10 cellular contexts compared by ENCODE assay signal in the genomic region with DNA sequence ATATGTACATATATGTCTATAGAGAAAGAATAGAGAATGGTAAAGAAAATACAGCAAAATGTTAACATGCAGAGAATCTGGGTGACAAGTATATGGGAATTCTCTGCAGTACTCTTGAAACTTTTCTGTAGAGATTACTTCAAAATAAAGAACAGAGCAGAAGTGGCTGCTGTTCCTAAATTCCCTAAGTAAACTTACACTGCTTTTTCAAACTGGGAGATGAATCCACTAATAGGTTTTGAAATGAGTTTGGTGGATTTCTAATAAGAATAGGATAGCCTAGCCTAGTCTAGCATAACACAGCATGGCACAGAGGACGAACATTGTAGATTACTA. TPM values are rescaled to one million over a fixed set of nuclear protein-coding genes. Genes with fewer than 3 reads are reported as not detected.
DNase-seq lines count a peak whose midpoint lies in the region; ATAC-seq and TF ChIP-seq lines count a peak whose summit lies in the region.
"Had no signal": no experiment of that assay in that cellular context is flagged by ENCODE, and none has a peak within 500 bp of the region (broad histone marks: within the 10 kb centered on the region; RNA-seq: fewer than 3 reads in every experiment).

No MANE protein-coding gene starts in this region.

- H3K36me3 Mint-ChIP-seq in MCF 10A (ENCODE audit: insufficient read depth, unreplicated experiment): no peaks in the 10 kb centered on the region

- peaks cover 15% of the 10 kb centered on the region for H3K4me1 ChIP-seq in DOHH2 (ENCODE audit: control insufficient read depth, low read length)

- ATAC-seq in HG02840 (IDR thresholded peaks at IDR 0.05; ENCODE audit: low FRiP score, unreplicated experiment): peak; percentile 14

- no peak overlapping the region for H3K27ac ChIP-seq in DOHH2 (ENCODE audit: low read depth, low read length)
- H3K27ac ChIP-seq in neural cell (ENCODE audit: low read length): no peak overlapping the region
- H3K27ac ChIP-seq: skin epidermis had no signal

- CTCF ChIA-PET in MCF 10A (lab: Yijun Ruan, JAX): interaction anchor here (0.6 to 2.0 kb wide), 3 partner anchors 16 to 45 kb away, joined by 3 to 7 read pairs (median 7); no protein-coding TSS in a partner anchor

- H2AFZ ChIP-seq in neural cell (ENCODE audit: low read depth, low read length): no peak overlapping the region

- peaks cover 53% of the 10 kb centered on the region for H3K27me3 Mint-ChIP-seq in MCF 10A (ENCODE audit: insufficient read depth, unreplicated experiment)

- H3K4me1 Mint-ChIP-seq in MCF 10A (ENCODE audit: insufficient read depth, unreplicated experiment): no peaks in the 10 kb centered on the region

- TF ChIP-seq RAD21 in neural cell (conservative IDR thresholded peaks at IDR 0.05): no peak

- H3K9me2 ChIP-seq in DOHH2 (replicated peaks; ENCODE audit: control insufficient read depth, low read length) (no peaks in the 10 kb centered on the region), neural cell (ENCODE audit: insufficient read depth, low read length) (no peaks in the 10 kb centered on the region)

- H4K20me1 ChIP-seq in DOHH2 (ENCODE audit: control insufficient read depth, insufficient read depth, low read depth, low read length) (no peaks in the 10 kb centered on the region), neural cell (ENCODE audit: insufficient read depth) (no peaks in the 10 kb centered on the region)

- peaks cover 57% of the 10 kb centered on the region for H3K27me3 ChIP-seq in DOHH2 (ENCODE audit: control insufficient read depth, low read length)
- peaks cover 51% of the 10 kb centered on the region for H3K27me3 ChIP-seq in neural cell (ENCODE audit: insufficient read depth, low read depth, low read length)

- H3K36me3 ChIP-seq in DOHH2 (ENCODE audit: control insufficient read depth, low read length) (no peaks in the 10 kb centered on the region), neural cell (ENCODE audit: insufficient read depth, low read length) (no peaks in the 10 kb centered on the region)

- H3K4me3 Mint-ChIP-seq in MCF 10A (ENCODE audit: unreplicated experiment): peak overlapping the region; percentile 39

- H3K79me2 ChIP-seq in DOHH2 (ENCODE audit: control insufficient read depth, low read length) (no peaks in the 10 kb centered on the region), neural cell (replicated peaks; ENCODE audit: insufficient read depth, low read length) (no peaks in the 10 kb centered on the region)

- intact Hi-C loops in MCF 10A (cut with micrococcal nuclease): no loop called here

- H3K4me2 ChIP-seq in DOHH2 (ENCODE audit: low read length) (peak overlapping the region; percentile 75), neural cell (ENCODE audit: low read length) (no peak overlapping the region)

- H3K9ac ChIP-seq in neural cell (ENCODE audit: low read length): no peak overlapping the region

- H3K9me3 Mint-ChIP-seq in MCF 10A (ENCODE audit: unreplicated experiment): no peaks in the 10 kb centered on the region

- peak overlapping the region; percentile 64 for H3K4me3 ChIP-seq in DOHH2 (ENCODE audit: low read length)
- H3K4me3 ChIP-seq in neural cell (ENCODE audit: low read length): peak overlapping the region; percentile 68

- no peaks in the 10 kb centered on the region for H3F3A ChIP-seq in DOHH2 (ENCODE audit: control insufficient read depth, insufficient read depth)
- no peaks in the 10 kb centered on the region for H3F3A ChIP-seq in neural cell (ENCODE audit: insufficient read depth, low read length, poor library complexity, severe bottlenecking)

- no peak for TF ChIP-seq EP300 in neural cell (conservative IDR thresholded peaks at IDR 0.05; ENCODE audit: poor library complexity, severe bottlenecking)

- H3K9me3 ChIP-seq in DOHH2 (ENCODE audit: control insufficient read depth, insufficient read depth, low read length): no peaks in the 10 kb centered on the region
- no peaks in the 10 kb centered on the region for H3K9me3 ChIP-seq in neural cell (ENCODE audit: low read length)

- no peak for DNase-seq in MCF 10A (ENCODE audit: unreplicated experiment)
- no peak for DNase-seq in OCI-M2 (lab: John Stamatoyannopoulos, UW; ENCODE audit: unreplicated experiment)
- no peak for DNase-seq in NCI-H2029 (lab: John Stamatoyannopoulos, UW)
- no peak for DNase-seq in H4 (ENCODE audit: low spot score)
- no peak for DNase-seq in stimulated activated CD4-positive, alpha-beta T cell treated with anti-CD3 and anti-CD28 coated beads, Interleukin-4, amount 100 ng/mL, for 4 hours

- POLR2A ChIA-PET in MCF 10A (lab: Yijun Ruan, JAX): interaction anchor here (0.9 kb wide), 1 partner anchor 132 kb away, joined by 4 read pairs; no protein-coding TSS in a partner anchor

- TF ChIP-seq CTCF in DOHH2 (IDR thresholded peaks at IDR 0.05; ENCODE audit: low read depth, low read length, poor library complexity, severe bottlenecking) (no peak), MCF 10A (IDR thresholded peaks at IDR 0.05; ENCODE audit: unreplicated experiment) (no peak), neural cell (IDR thresholded peaks at IDR 0.05; ENCODE audit: poor library complexity, severe bottlenecking) (no peak)

- no peak overlapping the region for H3K27ac Mint-ChIP-seq in MCF 10A (ENCODE audit: low read depth, unreplicated experiment)

- BruUV-seq in MCF 10A (replicated peaks; lab: Mats Ljungman, UMichigan): no TSS peak

TF ChIP-seq in neural cell, 6 proteins besides CTCF, POLR2A, EP300 and RAD21:
- TF ChIP-seq MXI1 (conservative IDR thresholded peaks at IDR 0.05; ENCODE audit: poor library complexity, severe bottlenecking) (no peak), EZH2 (IDR thresholded peaks at IDR 0.05; ENCODE audit: borderline replicate concordance, insufficient read depth, low read length, poor library complexity, severe bottlenecking) (no peak), TAF1 (IDR thresholded peaks at IDR 0.05; ENCODE audit: low read depth) (no peak), SMC3 (conservative IDR thresholded peaks at IDR 0.05; ENCODE audit: poor library complexity) (no peak), POLR2AphosphoS5 (IDR thresholded peaks at IDR 0.05) (no peak)
- TF ChIP-seq, protein P1, sequence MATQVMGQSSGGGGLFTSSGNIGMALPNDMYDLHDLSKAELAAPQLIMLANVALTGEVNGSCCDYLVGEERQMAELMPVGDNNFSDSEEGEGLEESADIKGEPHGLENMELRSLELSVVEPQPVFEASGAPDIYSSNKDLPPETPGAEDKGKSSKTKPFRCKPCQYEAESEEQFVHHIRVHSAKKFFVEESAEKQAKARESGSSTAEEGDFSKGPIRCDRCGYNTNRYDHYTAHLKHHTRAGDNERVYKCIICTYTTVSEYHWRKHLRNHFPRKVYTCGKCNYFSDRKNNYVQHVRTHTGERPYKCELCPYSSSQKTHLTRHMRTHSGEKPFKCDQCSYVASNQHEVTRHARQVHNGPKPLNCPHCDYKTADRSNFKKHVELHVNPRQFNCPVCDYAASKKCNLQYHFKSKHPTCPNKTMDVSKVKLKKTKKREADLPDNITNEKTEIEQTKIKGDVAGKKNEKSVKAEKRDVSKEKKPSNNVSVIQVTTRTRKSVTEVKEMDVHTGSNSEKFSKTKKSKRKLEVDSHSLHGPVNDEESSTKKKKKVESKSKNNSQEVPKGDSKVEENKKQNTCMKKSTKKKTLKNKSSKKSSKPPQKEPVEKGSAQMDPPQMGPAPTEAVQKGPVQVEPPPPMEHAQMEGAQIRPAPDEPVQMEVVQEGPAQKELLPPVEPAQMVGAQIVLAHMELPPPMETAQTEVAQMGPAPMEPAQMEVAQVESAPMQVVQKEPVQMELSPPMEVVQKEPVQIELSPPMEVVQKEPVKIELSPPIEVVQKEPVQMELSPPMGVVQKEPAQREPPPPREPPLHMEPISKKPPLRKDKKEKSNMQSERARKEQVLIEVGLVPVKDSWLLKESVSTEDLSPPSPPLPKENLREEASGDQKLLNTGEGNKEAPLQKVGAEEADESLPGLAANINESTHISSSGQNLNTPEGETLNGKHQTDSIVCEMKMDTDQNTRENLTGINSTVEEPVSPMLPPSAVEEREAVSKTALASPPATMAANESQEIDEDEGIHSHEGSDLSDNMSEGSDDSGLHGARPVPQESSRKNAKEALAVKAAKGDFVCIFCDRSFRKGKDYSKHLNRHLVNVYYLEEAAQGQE (IDR thresholded peaks at IDR 0.05; ENCODE audit: borderline replicate concordance): no peak

RNA-seq across cellular contexts. Expression of a gene that starts 0.5 kb away (rescaled TPM):
- not detected in 2 replicates for total RNA-seq in MCF 10A (2022)
- not detected in 2 replicates for polyA plus RNA-seq in neural cell
- not detected in 2 replicates for polyA minus RNA-seq in neural cell
- total RNA-seq in H4 (2014; rRNA removed; shearing (Covaris generic)): 0.02 and 0.08 TPM in 2 replicates
- total RNA-seq: left ventricle myocardium superior had no signal

RNA-seq across cellular contexts. Expression of a gene that starts 42.3 kb away (rescaled TPM):
- not detected in 2 replicates for total RNA-seq in MCF 10A (2022)
- not detected in 2 replicates for polyA plus RNA-seq in neural cell
- polyA minus RNA-seq in neural cell: 0.46 TPM in 1 of 2 replicates, not detected in the other
- not detected in 2 replicates for total RNA-seq in H4 (2014; rRNA removed; shearing (Covaris generic))
